Comparison of ENCODE assay signal across 18 cellular contexts in genomic region chr7:1975581-1975980, GRCh38.
"Had no signal": no experiment of that assay in that cellular context is flagged by ENCODE, and none has a peak within 500 bp of the region (broad histone marks: within the 10 kb centered on the region; RNA-seq: fewer than 3 reads in every experiment).

No MANE protein-coding gene starts in this region.

- H3K36me3 ChIP-seq: adrenal gland, uterus had no signal

- DNase-seq: activated CD4-positive, alpha-beta T cell treated with anti-CD3 and anti-CD28 coated beads, Interleukin-2, amount 10 ng/mL, durations not matched to agents 24 days and 14 days; activated CD4-positive, CD25-positive, alpha-beta regulatory T cell; activated CD8-positive, alpha-beta T cell treated with anti-CD3 and anti-CD28 coated beads, Interleukin-2, amount 10 ng/mL, durations not matched to agents 7 days and 5 days; activated naive CD4-positive, alpha-beta T cell treated with anti-CD3 and anti-CD28 coated beads, Interleukin-2, amount 50 U/mL, for 16 hours; activated T-cell treated with anti-CD3 and anti-CD28 coated beads, Interleukin-2, amount 50 U/mL, for 24 hours; dermis blood vessel endothelial cell; effector memory CD4-positive, alpha-beta T cell; esophagus squamous epithelium; left colon; natural killer cell; nucleus accumbens; stimulated activated CD4-positive, alpha-beta T cell treated with anti-CD3 and anti-CD28 coated beads, Interleukin-2, amount 100 ng/mL, for 24 hours; stimulated activated naive CD8-positive, alpha-beta T cell treated with anti-CD3 and anti-CD28 coated beads, Interleukin-15, Interleukin-2, amounts not matched to agents 100 U/mL and 50 U/mL, for 24 hours; substantia nigra; T1000; uterus had no signal

- H3K9me3 ChIP-seq: adrenal gland, esophagus squamous epithelium, tibial artery, uterus had no signal

- H3K27ac ChIP-seq: adrenal gland, esophagus squamous epithelium, tibial artery, uterus had no signal

- ATAC-seq: activated CD8-positive, alpha-beta T cell treated with anti-CD3 and anti-CD28 coated beads, Interleukin-2, amount 10 ng/mL, durations not matched to agents 7 days and 5 days; natural killer cell; stimulated activated naive CD8-positive, alpha-beta T cell treated with anti-CD3 and anti-CD28 coated beads, Interleukin-15, Interleukin-2, amounts not matched to agents 100 U/mL and 50 U/mL, for 24 hours had no signal

- H3K4me3 ChIP-seq: adrenal gland, esophagus squamous epithelium, tibial artery, uterus had no signal

- H3K27me3 ChIP-seq: adrenal gland, esophagus squamous epithelium, tibial artery, uterus had no signal

- H3K4me1 ChIP-seq: adrenal gland, tibial artery, uterus had no signal
